In the genomic region with DNA sequence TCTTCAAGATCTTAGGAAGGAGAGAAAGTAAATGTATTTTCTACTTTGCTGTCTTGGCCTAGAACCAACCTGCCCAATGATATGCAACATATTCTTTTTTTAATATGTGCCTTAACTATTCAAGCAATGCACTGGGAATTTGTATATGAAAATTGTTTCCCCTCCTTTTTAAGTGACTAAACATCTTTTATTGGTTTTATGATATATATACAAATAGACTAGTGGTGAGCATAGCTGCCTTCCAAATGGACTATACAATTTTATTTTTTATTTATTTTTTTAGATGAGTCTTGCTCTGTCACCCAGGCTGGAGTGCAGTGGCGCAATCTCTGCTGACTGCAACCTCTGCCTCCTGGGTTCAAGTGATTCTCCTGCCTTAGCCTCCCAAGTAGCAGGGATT, we compare ENCODE assay signal across 24 cellular contexts.
"Had no signal": no experiment of that assay in that cellular context is flagged by ENCODE, and none has a peak within 500 bp of the region (broad histone marks: within the 10 kb centered on the region; RNA-seq: fewer than 3 reads in every experiment).

No MANE protein-coding gene starts in this region.

- ATAC-seq: activated CD8-positive, alpha-beta memory T cell treated with anti-CD3 and anti-CD28 coated beads, Interleukin-2, amount 10 ng/mL, durations not matched to agents 7 days and 5 days; T-helper 17 cell; WTC11 had no signal

- H3K9me3 Mint-ChIP-seq: activated naive CD4-positive, alpha-beta T cell treated with anti-CD3 and anti-CD28 coated beads, Interleukin-2, amount 50 U/mL, for 24 hours; activated T-cell treated with anti-CD3 and anti-CD28 coated beads, Interleukin-2, amount 50 U/mL, for 24 hours; activated T-helper 1 cell treated with anti-CD3 and anti-CD28 coated beads, Interleukin-12 subunit alpha, Interleukin-12 subunit beta, Interleukin-2, Interleukin-4 antibody, amounts not matched to agents 30 ng/mL and 10 ng/mL and 1 ng/mL, durations not matched to agents 14 hours and 24 hours and 36 hours; WTC11 had no signal

- DNase-seq: activated CD4-positive, alpha-beta T cell treated with anti-CD3 and anti-CD28 coated beads for 48 hours; activated CD4-positive, alpha-beta T cell treated with anti-CD3 and anti-CD28 coated beads, Interleukin-2, amount 50 U/mL, for 4 hours; activated CD4-positive, CD25-positive, alpha-beta regulatory T cell treated with anti-CD3 and anti-CD28 coated beads, Interleukin-2, amount 50 U/mL, for 72 hours; activated CD8-positive, alpha-beta memory T cell treated with anti-CD3 and anti-CD28 coated beads, Interleukin-2, amount 10 ng/mL, durations not matched to agents 7 days and 5 days; activated effector memory CD4-positive, alpha-beta T cell treated with Interleukin-2 at 50 U/mL for 16 hours; activated naive CD4-positive, alpha-beta T cell; activated T-cell treated with anti-CD3 and anti-CD28 coated beads, Interleukin-2, amount 50 U/mL, for 24 hours; aorta; caudate nucleus; NCI-H1048; NCI-H1417; NCI-H1930; NCI-H2171; NCI-H226; NCI-H526; NCI-H774; Peyer's patch; SHP77 treated with DMSO at 0.1 percent for 48 hours; T-helper 17 cell; T-helper 9 cell had no signal

- H3K4me1 ChIP-seq: breast epithelium had no signal

- H3K9me3 ChIP-seq: breast epithelium, Peyer's patch had no signal

- H3K4me3 Mint-ChIP-seq: activated CD8-positive, alpha-beta memory T cell treated with anti-CD3 and anti-CD28 coated beads, Interleukin-2, amount 10 ng/mL, durations not matched to agents 7 days and 5 days; activated naive CD4-positive, alpha-beta T cell treated with anti-CD3 and anti-CD28 coated beads, Interleukin-2, amount 50 U/mL, for 24 hours; activated T-cell treated with anti-CD3 and anti-CD28 coated beads, Interleukin-2, amount 50 U/mL, for 24 hours; activated T-helper 1 cell treated with anti-CD3 and anti-CD28 coated beads, Interleukin-12 subunit alpha, Interleukin-12 subunit beta, Interleukin-2, Interleukin-4 antibody, amounts not matched to agents 30 ng/mL and 10 ng/mL and 1 ng/mL, durations not matched to agents 14 hours and 24 hours and 36 hours; WTC11 had no signal

- H3K27ac ChIP-seq: breast epithelium, Peyer's patch had no signal

- H3K27me3 ChIP-seq: breast epithelium, Peyer's patch had no signal

- H3K36me3 ChIP-seq: breast epithelium, Peyer's patch had no signal

- H3K4me3 ChIP-seq: breast epithelium, Peyer's patch had no signal

- H3K27me3 Mint-ChIP-seq: activated CD8-positive, alpha-beta memory T cell treated with anti-CD3 and anti-CD28 coated beads, Interleukin-2, amount 10 ng/mL, durations not matched to agents 7 days and 5 days; activated naive CD4-positive, alpha-beta T cell treated with anti-CD3 and anti-CD28 coated beads, Interleukin-2, amount 50 U/mL, for 24 hours; activated T-cell treated with anti-CD3 and anti-CD28 coated beads, Interleukin-2, amount 50 U/mL, for 24 hours; T-helper 17 cell had no signal

- H3K27ac Mint-ChIP-seq: activated CD8-positive, alpha-beta memory T cell treated with anti-CD3 and anti-CD28 coated beads, Interleukin-2, amount 10 ng/mL, durations not matched to agents 7 days and 5 days; activated naive CD4-positive, alpha-beta T cell treated with anti-CD3 and anti-CD28 coated beads, Interleukin-2, amount 50 U/mL, for 24 hours; activated T-cell treated with anti-CD3 and anti-CD28 coated beads, Interleukin-2, amount 50 U/mL, for 24 hours; activated T-helper 1 cell treated with anti-CD3 and anti-CD28 coated beads, Interleukin-12 subunit alpha, Interleukin-12 subunit beta, Interleukin-2, Interleukin-4 antibody, amounts not matched to agents 30 ng/mL and 10 ng/mL and 1 ng/mL, durations not matched to agents 14 hours and 24 hours and 36 hours; T-helper 17 cell had no signal
